18 cellular contexts compared by ENCODE assay signal in the genomic region with DNA sequence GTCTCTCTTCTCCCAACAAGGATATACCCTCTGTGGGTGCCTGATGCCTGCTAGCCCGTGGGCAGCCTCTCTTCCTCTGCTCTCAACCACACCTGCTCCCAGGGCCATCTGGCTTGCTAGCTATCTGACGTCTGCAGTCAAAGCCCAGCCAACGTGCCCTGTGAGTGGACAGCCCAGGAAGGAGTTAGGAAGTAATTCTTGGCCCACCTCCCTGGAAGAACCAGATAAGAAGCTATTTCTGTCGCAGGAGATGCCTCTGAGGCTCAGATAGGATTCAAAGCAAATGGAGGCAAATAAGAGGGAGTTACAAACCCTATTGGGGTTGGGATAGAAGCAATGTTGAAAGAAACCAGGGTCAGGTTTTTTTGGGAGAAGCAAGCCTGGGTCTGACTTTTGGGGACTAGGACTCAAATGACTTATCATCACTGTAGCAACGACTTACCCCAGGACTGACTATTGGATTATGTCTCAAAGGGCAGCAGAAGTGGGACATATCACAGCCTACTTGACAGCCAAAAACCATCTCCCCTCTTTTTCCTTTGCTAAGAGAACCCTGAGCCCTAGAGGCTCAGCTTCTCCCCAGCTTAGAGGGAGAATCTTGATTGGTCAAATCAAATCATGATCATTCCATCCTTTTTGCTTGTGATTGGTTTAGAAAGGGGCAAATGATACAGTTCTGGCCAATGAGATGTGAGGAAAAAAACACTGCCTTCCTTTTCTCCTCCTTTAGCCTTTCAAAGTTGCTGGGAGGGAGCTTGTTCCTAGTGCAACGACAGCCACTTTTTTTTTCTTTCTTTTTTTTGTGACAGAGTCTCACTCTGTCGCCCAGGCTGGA. TPM values are rescaled to one million over a fixed set of nuclear protein-coding genes. Genes with fewer than 3 reads are reported as not detected.
DNase-seq lines count a peak whose midpoint lies in the region; ATAC-seq, FAIRE-seq and TF ChIP-seq lines count a peak whose summit lies in the region.
"Had no signal": no experiment of that assay in that cellular context is flagged by ENCODE, and none has a peak within 500 bp of the region (broad histone marks: within the 10 kb centered on the region; RNA-seq: fewer than 3 reads in every experiment).

No MANE protein-coding gene starts in this region.

- no peak for TF ChIP-seq CTCF in adrenal gland (IDR thresholded peaks at IDR 0.05)

- no peaks in the 10 kb centered on the region for H3K27me3 ChIP-seq in adrenal gland
- H3K27me3 ChIP-seq: right lobe of liver had no signal

- TF ChIP-seq POLR2A in adrenal gland (IDR thresholded peaks at IDR 0.05) (peak in 1 of 2 donors; percentile 61), H54 (IDR thresholded peaks at IDR 0.05; ENCODE audit: low read depth, low read length) (no peak)

- peaks cover 20 to 21% of the 10 kb centered on the region in 2 donors for H3K4me1 ChIP-seq in adrenal gland (replicated peaks in 1 of 2)
- H3K4me1 ChIP-seq: right lobe of liver had no signal

- peak overlapping the region in 4 of 5 donors; percentile 38 to 74 (median 56) for H3K27ac ChIP-seq in adrenal gland
- H3K27ac ChIP-seq: right lobe of liver had no signal

- DNase-seq in DMS 273 treated with DMSO at 0.1 percent for 48 hours (lab: John Stamatoyannopoulos, UW): peak; percentile 26
- DNase-seq in adrenal gland: peak; percentile 61 to 93 (median 88)
- DNase-seq in Right ventricle myocardium inferior (ENCODE audit: missing footprints): peak; percentile 78
- DNase-seq in occipital lobe (lab: John Stamatoyannopoulos, UW): peak; percentile 17
- DNase-seq in activated T-helper 1 cell treated with anti-CD3 and anti-CD28 coated beads, Interleukin-12 subunit alpha, Interleukin-12 subunit beta, Interleukin-2, Interleukin-4 antibody, amounts not matched to agents 30 ng/mL and 10 ng/mL and 1 ng/mL, durations not matched to agents 14 hours and 24 hours and 36 hours (ENCODE audit: low spot score): no peak
- no peak for DNase-seq in H54 (ENCODE audit: insufficient read length, low spot score)
- DNase-seq in NCI-H1105 (lab: John Stamatoyannopoulos, UW): no peak
- DNase-seq: activated T-cell treated with anti-CD3 and anti-CD28 coated beads, Interleukin-2, amount 50 U/mL, for 72 hours; amniotic stem cell; NCI-H2081; right lobe of liver; SIG-M5; stimulated activated CD4-positive, alpha-beta T cell treated with anti-CD3 and anti-CD28 coated beads, Interleukin-2, amount 100 ng/mL, for 48 hours; T-helper 9 cell; trophoblast cell had no signal

- no peaks in the 10 kb centered on the region for H3K36me3 Mint-ChIP-seq in activated T-helper 1 cell treated with anti-CD3 and anti-CD28 coated beads, Interleukin-12 subunit alpha, Interleukin-12 subunit beta, Interleukin-2, Interleukin-4 antibody, amounts not matched to agents 30 ng/mL and 10 ng/mL and 1 ng/mL, durations not matched to agents 14 hours and 24 hours and 36 hours (ENCODE audit: low read depth)

- 31 to 42% (median 35%) methylated on average over 7 of the region's 7 CpGs for WGBS in adrenal gland, 4 donors

- no peaks in the 10 kb centered on the region for H3K36me3 ChIP-seq in adrenal gland (replicated peaks in 1 of 2)

- H3K9me3 Mint-ChIP-seq in activated T-helper 1 cell treated with anti-CD3 and anti-CD28 coated beads, Interleukin-12 subunit alpha, Interleukin-12 subunit beta, Interleukin-2, Interleukin-4 antibody, amounts not matched to agents 30 ng/mL and 10 ng/mL and 1 ng/mL, durations not matched to agents 14 hours and 24 hours and 36 hours: no peaks in the 10 kb centered on the region
- H3K9me3 Mint-ChIP-seq: activated T-cell treated with anti-CD3 and anti-CD28 coated beads, Interleukin-2, amount 50 U/mL, for 72 hours; nephron had no signal

- H3K4me3 ChIP-seq in adrenal gland: no peak overlapping the region
- H3K4me3 ChIP-seq: lung, right lobe of liver had no signal

- no peak overlapping the region for H3K4me3 Mint-ChIP-seq in activated T-helper 1 cell treated with anti-CD3 and anti-CD28 coated beads, Interleukin-12 subunit alpha, Interleukin-12 subunit beta, Interleukin-2, Interleukin-4 antibody, amounts not matched to agents 30 ng/mL and 10 ng/mL and 1 ng/mL, durations not matched to agents 14 hours and 24 hours and 36 hours
- H3K4me3 Mint-ChIP-seq: activated T-cell treated with anti-CD3 and anti-CD28 coated beads, Interleukin-2, amount 50 U/mL, for 72 hours; nephron had no signal

- no peaks in the 10 kb centered on the region for H3K9me3 ChIP-seq in adrenal gland (replicated peaks in 1 of 3)
- H3K9me3 ChIP-seq: right lobe of liver had no signal

- H3K4me1 Mint-ChIP-seq in activated T-helper 1 cell treated with anti-CD3 and anti-CD28 coated beads, Interleukin-12 subunit alpha, Interleukin-12 subunit beta, Interleukin-2, Interleukin-4 antibody, amounts not matched to agents 30 ng/mL and 10 ng/mL and 1 ng/mL, durations not matched to agents 14 hours and 24 hours and 36 hours (ENCODE audit: low read depth): no peaks in the 10 kb centered on the region

- no peak for FAIRE-seq in H54 (lab: Jason Lieb, UNC)

- ATAC-seq in Right ventricle myocardium inferior (peak; percentile 69), HG03342 (IDR thresholded peaks at IDR 0.05; ENCODE audit: unreplicated experiment) (no peak)
- ATAC-seq: activated T-cell treated with anti-CD3 and anti-CD28 coated beads, Interleukin-2, amount 50 U/mL, for 72 hours had no signal

- intact Hi-C loops in adrenal gland (cut with DNase I): no loop called here
- intact Hi-C loops in Right ventricle myocardium inferior (cut with DNase I): loop anchor here (1.0 kb wide), 1 partner anchor 24 kb away; a partner anchor contains a TSS
- intact Hi-C loops in activated T-helper 1 cell treated with anti-CD3 and anti-CD28 coated beads, Interleukin-12 subunit alpha, Interleukin-12 subunit beta, Interleukin-2, Interleukin-4 antibody, amounts not matched to agents 30 ng/mL and 10 ng/mL and 1 ng/mL, durations not matched to agents 14 hours and 24 hours and 36 hours (cut with micrococcal nuclease): no loop called here

- H3K27ac Mint-ChIP-seq in activated T-helper 1 cell treated with anti-CD3 and anti-CD28 coated beads, Interleukin-12 subunit alpha, Interleukin-12 subunit beta, Interleukin-2, Interleukin-4 antibody, amounts not matched to agents 30 ng/mL and 10 ng/mL and 1 ng/mL, durations not matched to agents 14 hours and 24 hours and 36 hours: no peak overlapping the region
- H3K27ac Mint-ChIP-seq: activated T-cell treated with anti-CD3 and anti-CD28 coated beads, Interleukin-2, amount 50 U/mL, for 72 hours; nephron had no signal

- H3K27me3 Mint-ChIP-seq in activated T-helper 1 cell treated with anti-CD3 and anti-CD28 coated beads, Interleukin-12 subunit alpha, Interleukin-12 subunit beta, Interleukin-2, Interleukin-4 antibody, amounts not matched to agents 30 ng/mL and 10 ng/mL and 1 ng/mL, durations not matched to agents 14 hours and 24 hours and 36 hours (ENCODE audit: insufficient read depth): no peaks in the 10 kb centered on the region

RNA-seq across cellular contexts. Expression of a gene that starts 18.0 kb away (rescaled TPM):
- 10 to 100 TPM; 11.3 to 38.8 (median 22.8) TPM for total RNA-seq in adrenal gland
- polyA plus RNA-seq in adrenal gland: 100 to 1,000 TPM in 1 of 3 donors, 10 to 100 TPM in 2; 30.4 to 134 (median 67.8) TPM
- total RNA-seq in Right ventricle myocardium inferior: 18.3 TPM
- 20.4 TPM for total RNA-seq in occipital lobe
- 46.0 and 49.1 TPM in 2 replicates for total RNA-seq in activated T-helper 1 cell treated with anti-CD3 and anti-CD28 coated beads, Interleukin-12 subunit alpha, Interleukin-12 subunit beta, Interleukin-2, Interleukin-4 antibody, amounts not matched to agents 30 ng/mL and 10 ng/mL and 1 ng/mL, durations not matched to agents 14 hours and 24 hours and 36 hours

RNA-seq across cellular contexts. Expression of a gene that starts 24.2 kb away (rescaled TPM):
- total RNA-seq in adrenal gland (10 to 100 TPM; 11.5 to 73.2 (median 33.2) TPM), Right ventricle myocardium inferior (199 TPM), occipital lobe (15.6 TPM)
- 10 to 100 TPM in 2 of 3 donors, 1 to 10 TPM in 1; 4.3 to 42.2 (median 29.3) TPM for polyA plus RNA-seq in adrenal gland
- total RNA-seq in activated T-helper 1 cell treated with anti-CD3 and anti-CD28 coated beads, Interleukin-12 subunit alpha, Interleukin-12 subunit beta, Interleukin-2, Interleukin-4 antibody, amounts not matched to agents 30 ng/mL and 10 ng/mL and 1 ng/mL, durations not matched to agents 14 hours and 24 hours and 36 hours: 0.76 and 0.91 TPM in 2 replicates

Comparison
In these comparisons a context has a peak if more than half of its experiments do, and no peak if none do; other contexts are left out.
1. DNase-seq: peak in DMS 273 treated with DMSO at 0.1 percent for 48 hours (single experiment), adrenal gland (7 of 7), Right ventricle myocardium inferior (single experiment) and occipital lobe (single experiment); none in activated T-helper 1 cell treated with anti-CD3 and anti-CD28 coated beads, Interleukin-12 subunit alpha, Interleukin-12 subunit beta, Interleukin-2, Interleukin-4 antibody, amounts not matched to agents 30 ng/mL and 10 ng/mL and 1 ng/mL, durations not matched to agents 14 hours and 24 hours and 36 hours (single experiment), H54 (single experiment) and NCI-H1105 (single experiment).